ENCODE assay signal across 12 cellular contexts in the genomic region with DNA sequence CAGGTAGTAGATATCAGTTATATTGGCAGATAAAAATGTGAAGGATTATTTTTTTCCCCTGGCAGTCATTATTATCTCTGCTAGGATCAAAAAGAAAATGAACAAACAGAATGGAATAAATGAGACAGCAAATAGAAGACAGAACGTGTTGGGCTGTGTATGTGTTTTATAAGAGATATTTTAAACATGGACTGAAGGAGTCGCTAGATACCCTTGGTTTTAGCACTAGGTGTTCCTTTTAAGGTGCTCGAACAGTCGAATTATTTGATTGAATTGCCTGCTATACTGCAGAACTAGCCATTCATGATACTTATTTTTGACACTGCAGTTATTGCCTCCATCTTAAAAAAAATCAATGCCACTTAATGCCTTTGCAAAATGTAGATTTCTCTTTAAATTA. TPM values are rescaled to one million over a fixed set of nuclear protein-coding genes. Genes with fewer than 3 reads are reported as not detected.
DNase-seq lines count a peak whose midpoint lies in the region; ATAC-seq, FAIRE-seq and TF ChIP-seq lines count a peak whose summit lies in the region.
"Had no signal": no experiment of that assay in that cellular context is flagged by ENCODE, and none has a peak within 500 bp of the region (broad histone marks: within the 10 kb centered on the region; RNA-seq: fewer than 3 reads in every experiment).

No MANE protein-coding gene starts in this region.

- WGBS in heart left ventricle, 4 donors: 9 to 25% (median 22%) methylated on average over 4 of the region's 4 CpGs

- no peak overlapping the region for H3K9ac ChIP-seq in endocrine pancreas (ENCODE audit: control insufficient read depth, insufficient read depth, low read length)

- no peak for ATAC-seq in heart left ventricle
- ATAC-seq in HG03045 (IDR thresholded peaks at IDR 0.05; ENCODE audit: unreplicated experiment): no peak
- ATAC-seq: Right ventricle myocardium inferior; stimulated activated memory B cell treated with anti-CD40 and anti-IgM and Interleukin-4, amounts not matched to agents 10 μg/mL and 1 μg/mL and 100 μg/mL, for 72 hours had no signal

- no peak for FAIRE-seq in H54 (lab: Jason Lieb, UNC)

- TF ChIP-seq POLR2A in heart left ventricle (IDR thresholded peaks at IDR 0.05) (no peak), H54 (IDR thresholded peaks at IDR 0.05; ENCODE audit: low read depth, low read length) (no peak)

- intact Hi-C loops in heart left ventricle (cut with DNase I): loop anchor here in 1 of 10 donors (10.0 kb wide), 1 partner anchor 348 kb away; no protein-coding TSS in a partner anchor

- H3K9me3 ChIP-seq in endocrine pancreas (ENCODE audit: control insufficient read depth, low read length): no peaks in the 10 kb centered on the region
- H3K9me3 ChIP-seq in heart left ventricle: no peaks in the 10 kb centered on the region
- H3K9me3 ChIP-seq in right atrium auricular region: no peaks in the 10 kb centered on the region

- H3K4me3 ChIP-seq in endocrine pancreas (ENCODE audit: control insufficient read depth, insufficient read depth, low read length) (peak overlapping the region; percentile 20), heart left ventricle (no peak overlapping the region), right atrium auricular region (no peak overlapping the region)

- H3K4me1 ChIP-seq in endocrine pancreas (ENCODE audit: control insufficient read depth, insufficient read depth, low read length) (peaks cover 27% of the 10 kb centered on the region), heart left ventricle (peaks cover 0 to 18% (median under 1%) of the 10 kb centered on the region in 12 donors), right atrium auricular region (peaks cover 0 to 9% of the 10 kb centered on the region in 2 donors)

- TF ChIP-seq CTCF in heart left ventricle (IDR thresholded peaks at IDR 0.05): no peak
- no peak for TF ChIP-seq CTCF in right atrium auricular region (IDR thresholded peaks at IDR 0.05)

- DNase-seq in Ammon's horn (ENCODE audit: low spot score): peak; percentile 44
- DNase-seq in HT-29 (ENCODE audit: low spot score): peak; percentile 33
- peak; percentile 67 for DNase-seq in NCI-H82 (lab: John Stamatoyannopoulos, UW)
- no peak for DNase-seq in heart left ventricle
- no peak for DNase-seq in right atrium auricular region (ENCODE audit: low spot score)
- no peak for DNase-seq in H54 (ENCODE audit: insufficient read length, low spot score)
- DNase-seq: activated CD8-positive, alpha-beta memory T cell treated with anti-CD3 and anti-CD28 coated beads, Interleukin-2, amount 50 U/mL, for 4 hours; immature natural killer cell had no signal

- H3K36me3 ChIP-seq in endocrine pancreas (ENCODE audit: control insufficient read depth, insufficient read depth, low read length) (no peaks in the 10 kb centered on the region), heart left ventricle (no peaks in the 10 kb centered on the region), right atrium auricular region (no peaks in the 10 kb centered on the region)

- H3K27ac ChIP-seq in heart left ventricle (no peak overlapping the region), right atrium auricular region (no peak overlapping the region)

- H3K27me3 ChIP-seq in endocrine pancreas (ENCODE audit: control insufficient read depth, insufficient read depth, low read length): no peaks in the 10 kb centered on the region
- H3K27me3 ChIP-seq in heart left ventricle: peaks cover 2 to 84% (median 37%) of the 10 kb centered on the region in 9 donors
- peaks cover 0 to 4% of the 10 kb centered on the region in 2 donors for H3K27me3 ChIP-seq in right atrium auricular region

RNA-seq across cellular contexts. Expression of gene GRIK2, which starts 3.7 kb away (rescaled TPM):
- not detected in 2 replicates for total RNA-seq in HT-29 (2014; rRNA removed; shearing (Covaris generic))
- total RNA-seq in heart left ventricle (1 to 10 TPM; 1.2 to 7.0 (median 5.1) TPM), right atrium auricular region (10 to 100 TPM in 1 of 2 donors, 1 to 10 TPM in 1; 7.7 to 12.1 TPM)
- polyA plus RNA-seq in heart left ventricle: 1 to 10 TPM in 1 of 2 donors, under 1 TPM in 1; 0.33 to 3.4 TPM
- polyA plus RNA-seq: immature natural killer cell had no signal

Comparison
In these comparisons a context has a peak if more than half of its experiments do, and no peak if none do; other contexts are left out.
1. DNase-seq: peak in Ammon's horn (single experiment), HT-29 (single experiment) and NCI-H82 (single experiment); none in heart left ventricle (0 of 5), right atrium auricular region (single experiment) and H54 (single experiment).